1 cellular context compared by ENCODE assay signal in genomic region chr13:51241720-51242119, GRCh38.
TF ChIP-seq lines count a peak whose summit lies in the region.

No MANE protein-coding gene starts in this region.

TF ChIP-seq in GM23338, 12 proteins besides CTCF, POLR2A, EP300 and RAD21 (continued from another document):
- TF ChIP-seq POLR2AphosphoS5 (IDR thresholded peaks at IDR 0.05; ENCODE audit: low read depth) (no peak), ETS1 (IDR thresholded peaks at IDR 0.05) (no peak), JUNB (IDR thresholded peaks at IDR 0.05; ENCODE audit: unreplicated experiment) (no peak), ZNF331 (CRISPR knock-in tag; IDR thresholded peaks at IDR 0.05; ENCODE audit: low read depth) (no peak)
- TF ChIP-seq, protein P1, sequence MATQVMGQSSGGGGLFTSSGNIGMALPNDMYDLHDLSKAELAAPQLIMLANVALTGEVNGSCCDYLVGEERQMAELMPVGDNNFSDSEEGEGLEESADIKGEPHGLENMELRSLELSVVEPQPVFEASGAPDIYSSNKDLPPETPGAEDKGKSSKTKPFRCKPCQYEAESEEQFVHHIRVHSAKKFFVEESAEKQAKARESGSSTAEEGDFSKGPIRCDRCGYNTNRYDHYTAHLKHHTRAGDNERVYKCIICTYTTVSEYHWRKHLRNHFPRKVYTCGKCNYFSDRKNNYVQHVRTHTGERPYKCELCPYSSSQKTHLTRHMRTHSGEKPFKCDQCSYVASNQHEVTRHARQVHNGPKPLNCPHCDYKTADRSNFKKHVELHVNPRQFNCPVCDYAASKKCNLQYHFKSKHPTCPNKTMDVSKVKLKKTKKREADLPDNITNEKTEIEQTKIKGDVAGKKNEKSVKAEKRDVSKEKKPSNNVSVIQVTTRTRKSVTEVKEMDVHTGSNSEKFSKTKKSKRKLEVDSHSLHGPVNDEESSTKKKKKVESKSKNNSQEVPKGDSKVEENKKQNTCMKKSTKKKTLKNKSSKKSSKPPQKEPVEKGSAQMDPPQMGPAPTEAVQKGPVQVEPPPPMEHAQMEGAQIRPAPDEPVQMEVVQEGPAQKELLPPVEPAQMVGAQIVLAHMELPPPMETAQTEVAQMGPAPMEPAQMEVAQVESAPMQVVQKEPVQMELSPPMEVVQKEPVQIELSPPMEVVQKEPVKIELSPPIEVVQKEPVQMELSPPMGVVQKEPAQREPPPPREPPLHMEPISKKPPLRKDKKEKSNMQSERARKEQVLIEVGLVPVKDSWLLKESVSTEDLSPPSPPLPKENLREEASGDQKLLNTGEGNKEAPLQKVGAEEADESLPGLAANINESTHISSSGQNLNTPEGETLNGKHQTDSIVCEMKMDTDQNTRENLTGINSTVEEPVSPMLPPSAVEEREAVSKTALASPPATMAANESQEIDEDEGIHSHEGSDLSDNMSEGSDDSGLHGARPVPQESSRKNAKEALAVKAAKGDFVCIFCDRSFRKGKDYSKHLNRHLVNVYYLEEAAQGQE (IDR thresholded peaks at IDR 0.05; ENCODE audit: unreplicated experiment), result no peak
